In genomic region chr1:201153474-201154388, GRCh38 we compare ENCODE assay signal across 9 cellular contexts. TPM values are rescaled to one million over a fixed set of nuclear protein-coding genes. Genes with fewer than 3 reads are reported as not detected.
DNase-seq lines count a peak whose midpoint lies in the region; ATAC-seq and TF ChIP-seq lines count a peak whose summit lies in the region.
"Had no signal": no experiment of that assay in that cellular context is flagged by ENCODE, and none has a peak within 500 bp of the region (broad histone marks: within the 10 kb centered on the region; RNA-seq: fewer than 3 reads in every experiment).

No MANE protein-coding gene starts in this region.

- peaks cover 33% of the 10 kb centered on the region for H3K27me3 Mint-ChIP-seq in activated naive CD4-positive, alpha-beta T cell treated with anti-CD3 and anti-CD28 coated beads, Interleukin-2, amount 10 ng/mL, durations not matched to agents 7 days and 5 days
- peaks cover 5% of the 10 kb centered on the region; the same call in 1 of the 2 replicates for H3K27me3 Mint-ChIP-seq in H9 (ENCODE audit: low read depth)
- H3K27me3 Mint-ChIP-seq in activated CD8-positive, alpha-beta T cell treated with anti-CD3 and anti-CD28 coated beads for 36 hours: peaks cover 11% of the 10 kb centered on the region

- H3T11ph ChIP-seq in H9 (ENCODE audit: low read length): no peak overlapping the region

- no peaks in the 10 kb centered on the region for H3K9me3 Mint-ChIP-seq in activated naive CD4-positive, alpha-beta T cell treated with anti-CD3 and anti-CD28 coated beads, Interleukin-2, amount 10 ng/mL, durations not matched to agents 7 days and 5 days
- no peaks in the 10 kb centered on the region for H3K9me3 Mint-ChIP-seq in H9
- H3K9me3 Mint-ChIP-seq in activated CD8-positive, alpha-beta T cell treated with anti-CD3 and anti-CD28 coated beads for 36 hours: no peaks in the 10 kb centered on the region

- DNase-seq in activated naive CD4-positive, alpha-beta T cell treated with anti-CD3 and anti-CD28 coated beads, Interleukin-2, amount 10 ng/mL, durations not matched to agents 7 days and 5 days: no peak
- DNase-seq in activated naive CD4-positive, alpha-beta T cell treated with Interleukin-2 at 50 U/mL for 16 hours: no peak
- DNase-seq in H9 (no peak), Karpas-422 (peak; percentile 47), iPS DF 6.9 (ENCODE audit: low read depth, low spot score) (no peak), smooth muscle cell (lab: John Stamatoyannopoulos, UW; ENCODE audit: unreplicated experiment) (peak; percentile 83), globus pallidus (ENCODE audit: low spot score) (no peak)
- no peak for DNase-seq in activated CD8-positive, alpha-beta T cell treated with anti-CD3 and anti-CD28 coated beads for 36 hours

- H3K9me3 ChIP-seq in H9 (ENCODE audit: control insufficient read depth, low read depth, low read length): no peaks in the 10 kb centered on the region
- H3K9me3 ChIP-seq in Karpas-422 (ENCODE audit: low read length): no peaks in the 10 kb centered on the region
- H3K9me3 ChIP-seq in iPS DF 6.9 (ENCODE audit: control insufficient read depth, insufficient read depth, low read length): no peaks in the 10 kb centered on the region
- no peaks in the 10 kb centered on the region for H3K9me3 ChIP-seq in smooth muscle cell (replicated peaks; ENCODE audit: low read depth)

- H2BK120ac ChIP-seq in H9 (ENCODE audit: low read depth, low read length, poor library complexity, severe bottlenecking): no peak overlapping the region

- H3K36me3 ChIP-seq in Karpas-422 (ENCODE audit: insufficient read depth, low read length): peaks cover 12% of the 10 kb centered on the region; the same call in 1 of the 2 replicates
- peaks cover 12% of the 10 kb centered on the region; the same call in 1 of the 2 replicates for H3K36me3 ChIP-seq in iPS DF 6.9 (ENCODE audit: control insufficient read depth, insufficient read depth, low read length)
- peaks cover 24% of the 10 kb centered on the region for H3K36me3 ChIP-seq in smooth muscle cell (ENCODE audit: low read depth)

- no peaks in the 10 kb centered on the region for H3K79me2 ChIP-seq in H9 (ENCODE audit: insufficient read depth, low read length)
- H3K79me2 ChIP-seq in Karpas-422 (ENCODE audit: low read length): peaks cover 17% of the 10 kb centered on the region
- H3K79me2 ChIP-seq in smooth muscle cell (ENCODE audit: low read depth): peaks cover 23% of the 10 kb centered on the region

- no peaks in the 10 kb centered on the region for H3K79me1 ChIP-seq in H9 (ENCODE audit: insufficient read depth, low read depth, low read length, poor library complexity, severe bottlenecking)

- H3K36me3 Mint-ChIP-seq in activated naive CD4-positive, alpha-beta T cell treated with anti-CD3 and anti-CD28 coated beads, Interleukin-2, amount 10 ng/mL, durations not matched to agents 7 days and 5 days: peaks cover 17% of the 10 kb centered on the region
- H3K36me3 Mint-ChIP-seq in H9 (ENCODE audit: insufficient read depth in 1 of 3, low read depth in 3 of 3): peaks cover 26 to 44% (median 35%) of the 10 kb centered on the region in 3 experiments; a peak in 6 of 7 replicates
- H3K36me3 Mint-ChIP-seq in activated CD8-positive, alpha-beta T cell treated with anti-CD3 and anti-CD28 coated beads for 36 hours (ENCODE audit: low read depth): peaks cover 14% of the 10 kb centered on the region

- peak overlapping the region; percentile 87 for H3K4me3 Mint-ChIP-seq in activated naive CD4-positive, alpha-beta T cell treated with anti-CD3 and anti-CD28 coated beads, Interleukin-2, amount 10 ng/mL, durations not matched to agents 7 days and 5 days
- peak overlapping the region; percentile 94 to 95 for H3K4me3 Mint-ChIP-seq in H9
- peak overlapping the region; percentile 80 for H3K4me3 Mint-ChIP-seq in activated CD8-positive, alpha-beta T cell treated with anti-CD3 and anti-CD28 coated beads for 36 hours

- peaks cover 4% of the 10 kb centered on the region; the same call in 1 of the 2 replicates for H3K4me1 ChIP-seq in H9 (ENCODE audit: insufficient read depth, low read length)
- H3K4me1 ChIP-seq in Karpas-422 (ENCODE audit: low read length): peaks cover 29% of the 10 kb centered on the region
- peaks cover 4% of the 10 kb centered on the region for H3K4me1 ChIP-seq in iPS DF 6.9 (ENCODE audit: control insufficient read depth, insufficient read depth, low read length)
- peaks cover 13% of the 10 kb centered on the region for H3K4me1 ChIP-seq in smooth muscle cell (ENCODE audit: low read depth)

- H3K4me2 ChIP-seq in H9 (ENCODE audit: insufficient read depth, insufficient read length, low read length) (peak overlapping the region; percentile 83), Karpas-422 (ENCODE audit: low read depth, low read length, poor library complexity, severe bottlenecking) (peak overlapping the region; percentile 91), smooth muscle cell (peak overlapping the region; percentile 86)

- no CpG with 5 or more reads among the region's 37 CpGs for WGBS in H9 (ENCODE audit: extremely low coverage, insufficient read length, low lambda C conversion rate)
- WGBS in iPS DF 6.9 (ENCODE audit: insufficient coverage, insufficient read length): no CpG with 5 or more reads among the region's 37 CpGs
- WGBS in smooth muscle cell (ENCODE audit: low lambda C conversion rate): 2% methylated on average over 24 of the region's 37 CpGs

- H2AK5ac ChIP-seq in H9 (ENCODE audit: insufficient read length, low read length): no peak overlapping the region

- CTCF ChIA-PET in activated naive CD4-positive, alpha-beta T cell treated with anti-CD3 and anti-CD28 coated beads, Interleukin-2, amount 10 ng/mL, durations not matched to agents 7 days and 5 days (lab: Charles Lee): interaction anchor here (0.6 to 1.9 kb wide), 3 partner anchors 34 to 879 kb away, joined by 3 to 9 read pairs (median 3); no protein-coding TSS in a partner anchor
- CTCF ChIA-PET in activated CD8-positive, alpha-beta T cell treated with anti-CD3 and anti-CD28 coated beads for 36 hours (lab: Charles Lee): interaction anchor here (0.8 to 2.4 kb wide), 10 partner anchors 12 to 174 kb away, joined by 3 to 13 read pairs (median 4); no protein-coding TSS in a partner anchor

- no peak overlapping the region for H3K56ac ChIP-seq in H9 (ENCODE audit: insufficient read length, low read depth, low read length)

- H3K9me2 ChIP-seq in Karpas-422 (replicated peaks; ENCODE audit: insufficient read depth, low read length): no peaks in the 10 kb centered on the region

- H4K91ac ChIP-seq in H9 (ENCODE audit: insufficient read length, low read depth, low read length): no peak overlapping the region

- peak; percentile 83 for ATAC-seq in activated CD8-positive, alpha-beta T cell treated with anti-CD3 and anti-CD28 coated beads for 36 hours

- H3F3A ChIP-seq in smooth muscle cell (ENCODE audit: low read depth): no peaks in the 10 kb centered on the region

- TF ChIP-seq CTCF in H9 (conservative IDR thresholded peaks at IDR 0.05): no peak
- no peak for TF ChIP-seq CTCF in activated CD8-positive, alpha-beta T cell treated with anti-CD3 and anti-CD28 coated beads for 36 hours (IDR thresholded peaks at IDR 0.05)
- TF ChIP-seq CTCF in smooth muscle cell (IDR thresholded peaks at IDR 0.05; ENCODE audit: borderline replicate concordance, insufficient read depth, poor library complexity, severe bottlenecking): no peak

- POLR2A ChIA-PET in activated CD8-positive, alpha-beta T cell treated with anti-CD3 and anti-CD28 coated beads for 36 hours (lab: Charles Lee): interaction anchor here (0.7 to 4.8 kb wide), 7 partner anchors 11 to 138 kb away, joined by 3 to 24 read pairs (median 4); no protein-coding TSS in a partner anchor

- no peak overlapping the region for H2BK20ac ChIP-seq in H9 (ENCODE audit: low read depth, low read length, poor library complexity, severe bottlenecking)

- H2BK5ac ChIP-seq in H9 (ENCODE audit: insufficient read length, low read length): no peak overlapping the region

- H3K18ac ChIP-seq in H9 (ENCODE audit: insufficient read length, low read depth, low read length): peak overlapping the region; percentile 77

- peak overlapping the region; percentile 51 for H3K14ac ChIP-seq in H9 (ENCODE audit: insufficient read depth, low read length)

- H3K23me2 ChIP-seq in H9 (ENCODE audit: insufficient read length, low read depth, low read length, poor library complexity, severe bottlenecking): no peaks in the 10 kb centered on the region

- H3K23ac ChIP-seq in H9 (ENCODE audit: insufficient read length, low read depth, low read length): no peak overlapping the region

- no peak overlapping the region for H3K4ac ChIP-seq in H9 (ENCODE audit: low read depth, low read length)

- H3K27ac Mint-ChIP-seq in activated naive CD4-positive, alpha-beta T cell treated with anti-CD3 and anti-CD28 coated beads, Interleukin-2, amount 10 ng/mL, durations not matched to agents 7 days and 5 days: peak overlapping the region; percentile 86
- peak overlapping the region in 2 of 3 experiments; percentile 87 to 89; a peak in 5 of 7 replicates for H3K27ac Mint-ChIP-seq in H9
- peak overlapping the region; percentile 73 for H3K27ac Mint-ChIP-seq in activated CD8-positive, alpha-beta T cell treated with anti-CD3 and anti-CD28 coated beads for 36 hours

- H3K27me3 ChIP-seq in H9 (ENCODE audit: insufficient read depth, low read length): no peaks in the 10 kb centered on the region
- H3K27me3 ChIP-seq in Karpas-422 (ENCODE audit: low read length): no peaks in the 10 kb centered on the region
- H3K27me3 ChIP-seq in iPS DF 6.9 (ENCODE audit: control insufficient read depth, insufficient read depth, low read length): no peaks in the 10 kb centered on the region
- H3K27me3 ChIP-seq in smooth muscle cell (ENCODE audit: low read depth): no peaks in the 10 kb centered on the region

- peaks cover 2% of the 10 kb centered on the region for H4K20me1 ChIP-seq in H9 (ENCODE audit: control insufficient read depth, insufficient read depth, insufficient read length)
- H4K20me1 ChIP-seq in Karpas-422 (ENCODE audit: insufficient read depth, low read depth, low read length): no peaks in the 10 kb centered on the region
- H4K20me1 ChIP-seq in smooth muscle cell (ENCODE audit: low read depth): peaks cover 20% of the 10 kb centered on the region

- H3K4me1 Mint-ChIP-seq in activated naive CD4-positive, alpha-beta T cell treated with anti-CD3 and anti-CD28 coated beads, Interleukin-2, amount 10 ng/mL, durations not matched to agents 7 days and 5 days: peaks cover 15% of the 10 kb centered on the region
- H3K4me1 Mint-ChIP-seq in H9: peaks cover 20 to 23% of the 10 kb centered on the region in 2 experiments
- peaks cover 17% of the 10 kb centered on the region for H3K4me1 Mint-ChIP-seq in activated CD8-positive, alpha-beta T cell treated with anti-CD3 and anti-CD28 coated beads for 36 hours (ENCODE audit: low read depth)

- H2AFZ ChIP-seq in H9 (ENCODE audit: low read length) (no peak overlapping the region), Karpas-422 (ENCODE audit: low read length) (peak overlapping the region; percentile 78; the same call in 1 of the 2 replicates), smooth muscle cell (ENCODE audit: low read depth) (peak overlapping the region; percentile 90)

- H3K9ac ChIP-seq in H9 (ENCODE audit: extremely low read depth, insufficient read length, low read length): peak overlapping the region; percentile 78
- H3K9ac ChIP-seq in Karpas-422 (ENCODE audit: low read length): peak overlapping the region; percentile 84
- peak overlapping the region; percentile 65 for H3K9ac ChIP-seq in smooth muscle cell (ENCODE audit: low read depth)

- H3K27ac ChIP-seq in H9 (ENCODE audit: insufficient read length, low read depth, low read length) (no peak overlapping the region), Karpas-422 (ENCODE audit: low read length) (no peak overlapping the region), iPS DF 6.9 (ENCODE audit: low read length) (no peak overlapping the region), smooth muscle cell (ENCODE audit: low read depth) (no peak overlapping the region)

- no peak overlapping the region for H2BK15ac ChIP-seq in H9 (ENCODE audit: low read depth, low read length)

- no peak overlapping the region for H2BK12ac ChIP-seq in H9 (ENCODE audit: insufficient read length, low read depth, low read length)

- H3K4me3 ChIP-seq in Karpas-422 (ENCODE audit: low read length): peak overlapping the region; percentile 92
- peak overlapping the region; percentile 58 for H3K4me3 ChIP-seq in iPS DF 6.9 (ENCODE audit: low read length)
- H3K4me3 ChIP-seq in smooth muscle cell: peak overlapping the region; percentile 76

- intact Hi-C loops in activated CD8-positive, alpha-beta T cell treated with anti-CD3 and anti-CD28 coated beads for 36 hours (cut with micrococcal nuclease): no loop called here

- H4K5ac ChIP-seq in H9 (ENCODE audit: insufficient read length, low read depth, low read length): no peak overlapping the region

- H4K8ac ChIP-seq in H9 (replicated peaks; ENCODE audit: insufficient read length, low read depth, low read length): no peak overlapping the region

RNA-seq across cellular contexts. Expression of gene TMEM9, which starts 0.5 kb away (rescaled TPM):
- total RNA-seq in H9 (2021): 86.4 and 93.4 TPM in 2 replicates
- 27.1 and 45.5 TPM in 2 replicates for total RNA-seq in Karpas-422 (2014; rRNA removed; shearing (Covaris generic); ENCODE audit: low replicate concordance)
- 10 to 100 TPM; 28.7 to 30.6 TPM for total RNA-seq in activated CD8-positive, alpha-beta T cell treated with anti-CD3 and anti-CD28 coated beads for 36 hours
- 153 and 156 TPM in 2 replicates for total RNA-seq in smooth muscle cell
- 187 and 211 TPM in 2 replicates for polyA plus RNA-seq in smooth muscle cell

RNA-seq across cellular contexts. Expression of gene ASCL5, which starts 26.7 kb away (rescaled TPM):
- total RNA-seq in H9 (2021) (0.15 and 0.31 TPM in 2 replicates), smooth muscle cell (not detected in 2 replicates)
- not detected in 2 replicates for total RNA-seq in Karpas-422 (2014; rRNA removed; shearing (Covaris generic); ENCODE audit: low replicate concordance)
- under 1 TPM; 0.29 to 0.36 TPM for total RNA-seq in activated CD8-positive, alpha-beta T cell treated with anti-CD3 and anti-CD28 coated beads for 36 hours
- 0.12 TPM in 1 of 2 replicates, not detected in the other for polyA plus RNA-seq in smooth muscle cell
- total RNA-seq: M059J had no signal

RNA-seq across cellular contexts. Expression of gene IGFN1, which starts 36.9 kb away (rescaled TPM):
- not detected in 2 replicates for total RNA-seq in H9 (2021)
- total RNA-seq in Karpas-422 (2014; rRNA removed; shearing (Covaris generic); ENCODE audit: low replicate concordance): not detected in 2 replicates
- total RNA-seq in activated CD8-positive, alpha-beta T cell treated with anti-CD3 and anti-CD28 coated beads for 36 hours: not detected
- total RNA-seq in smooth muscle cell: not detected in 2 replicates
- polyA plus RNA-seq in smooth muscle cell: not detected in 2 replicates
- total RNA-seq: M059J had no signal

RNA-seq across cellular contexts. Expression of gene CACNA1S, which starts 41.5 kb away (rescaled TPM):
- 0.04 TPM in 1 of 2 replicates, not detected in the other for total RNA-seq in H9 (2021)
- total RNA-seq in Karpas-422 (2014; rRNA removed; shearing (Covaris generic); ENCODE audit: low replicate concordance): not detected in 2 replicates
- not detected for total RNA-seq in activated CD8-positive, alpha-beta T cell treated with anti-CD3 and anti-CD28 coated beads for 36 hours
- not detected in 2 replicates for total RNA-seq in smooth muscle cell
- polyA plus RNA-seq in smooth muscle cell: not detected in 2 replicates
- total RNA-seq: M059J had no signal

Comparison
In these comparisons a context has a peak if more than half of its experiments do, and no peak if none do; other contexts are left out.
1. DNase-seq: peak in Karpas-422 (single experiment) and smooth muscle cell (single experiment); none in activated naive CD4-positive, alpha-beta T cell treated with anti-CD3 and anti-CD28 coated beads, Interleukin-2, amount 10 ng/mL, durations not matched to agents 7 days and 5 days (single experiment), activated naive CD4-positive, alpha-beta T cell treated with Interleukin-2 at 50 U/mL for 16 hours (single experiment), H9 (single experiment), activated CD8-positive, alpha-beta T cell treated with anti-CD3 and anti-CD28 coated beads for 36 hours (single experiment), iPS DF 6.9 (single experiment) and globus pallidus (single experiment).
2. Peak in every context shown above with its lines, with median percentiles within 50 percentile points of each other: H3K27ac Mint-ChIP-seq, H3K4me3 Mint-ChIP-seq, H3K4me2 ChIP-seq, H3K9ac ChIP-seq and H3K4me3 ChIP-seq.